In genomic region chr5:150429410-150429873, GRCh38 we compare ENCODE assay signal across 16 cellular contexts. TPM values are rescaled to one million over a fixed set of nuclear protein-coding genes. Genes with fewer than 3 reads are reported as not detected.
A peak's percentile ranks its signal among the peaks of the same experiment; 100 is the strongest.
DNase-seq lines count a peak whose midpoint lies in the region; ATAC-seq and TF ChIP-seq lines count a peak whose summit lies in the region.
"Had no signal": no experiment of that assay in that cellular context is flagged by ENCODE, and none has a peak within 500 bp of the region (broad histone marks: within the 10 kb centered on the region; RNA-seq: fewer than 3 reads in every experiment).

No MANE protein-coding gene starts in this region.

- H3K27ac Mint-ChIP-seq in type B pancreatic cell, result peak overlapping the region; percentile 5
- H3K27ac Mint-ChIP-seq: activated CD4-positive, alpha-beta T cell treated with anti-CD3 and anti-CD28 coated beads, Interleukin-2, amount 10 ng/mL, durations not matched to agents 24 days and 14 days had no signal

- peaks cover 9% of the 10 kb centered on the region for H3K4me1 Mint-ChIP-seq in type B pancreatic cell (ENCODE audit: unreplicated experiment)
- H3K4me1 Mint-ChIP-seq: activated CD4-positive, alpha-beta T cell treated with anti-CD3 and anti-CD28 coated beads, Interleukin-2, amount 10 ng/mL, durations not matched to agents 24 days and 14 days had no signal

- no peaks in the 10 kb centered on the region for H3K36me3 Mint-ChIP-seq in type B pancreatic cell

- H3K27me3 ChIP-seq in Peyer's patch (no peaks in the 10 kb centered on the region), heart left ventricle (no peaks in the 10 kb centered on the region)
- H3K27me3 ChIP-seq: cardiac muscle cell had no signal

- peak; percentile 78 for ATAC-seq in HG02884 (IDR thresholded peaks at IDR 0.05; ENCODE audit: unreplicated experiment)
- ATAC-seq in heart left ventricle, result no peak
- no peak for ATAC-seq in HG03025 (IDR thresholded peaks at IDR 0.05; ENCODE audit: low FRiP score, unreplicated experiment)

- H3K27ac ChIP-seq in Peyer's patch (peak overlapping the region in 1 of 4 donors; percentile 60), heart left ventricle (peak overlapping the region in 1 of 12 donors; percentile 30)
- H3K27ac ChIP-seq: 22Rv1, cardiac muscle cell had no signal

- H3K4me1 ChIP-seq in Peyer's patch, result peaks cover 0 to 8% (median 0%) of the 10 kb centered on the region in 4 donors
- H3K4me1 ChIP-seq in heart left ventricle, result peaks cover 0 to 22% (median 4%) of the 10 kb centered on the region in 12 donors

- DNase-seq in SIG-M5 treated with dmso at 0.1 percent for 504 hours (lab: John Stamatoyannopoulos, UW; ENCODE audit: unreplicated experiment) (peak; percentile 50), SIG-M5 (lab: John Stamatoyannopoulos, UW) (no peak), Peyer's patch (peak in 2 of 3 donors; percentile 54 to 58), type B pancreatic cell (ENCODE audit: extremely low spot score, unreplicated experiment) (no peak), heart left ventricle (no peak), NCI-H82 treated with DMSO at 0.1 percent for 48 hours (lab: John Stamatoyannopoulos, UW; ENCODE audit: unreplicated experiment) (no peak)
- DNase-seq: activated CD4-positive, alpha-beta T cell treated with anti-CD3 and anti-CD28 coated beads, Interleukin-2, amount 10 ng/mL, durations not matched to agents 24 days and 14 days; erythroblast; H7; NCI-H1417 treated with DMSO at 0.1 percent for 48 hours; NCI-H69; stimulated activated CD4-positive, alpha-beta T cell treated with anti-CD3 and anti-CD28 coated beads, Interleukin-4, amount 100 ng/mL, for 1 hour had no signal

- H3K4me3 Mint-ChIP-seq in type B pancreatic cell, result no peak overlapping the region
- H3K4me3 Mint-ChIP-seq: activated CD4-positive, alpha-beta T cell treated with anti-CD3 and anti-CD28 coated beads, Interleukin-2, amount 10 ng/mL, durations not matched to agents 24 days and 14 days had no signal

- H3K36me3 ChIP-seq in Peyer's patch, result no peaks in the 10 kb centered on the region
- no peaks in the 10 kb centered on the region for H3K36me3 ChIP-seq in heart left ventricle
- H3K36me3 ChIP-seq: cardiac muscle cell had no signal

- TF ChIP-seq POLR2A in Peyer's patch (IDR thresholded peaks at IDR 0.05), result no peak
- TF ChIP-seq POLR2A in heart left ventricle (IDR thresholded peaks at IDR 0.05), result no peak

- no peak overlapping the region for H3K4me3 ChIP-seq in Peyer's patch
- no peak overlapping the region for H3K4me3 ChIP-seq in heart left ventricle
- H3K4me3 ChIP-seq: cardiac muscle cell had no signal

- no peaks in the 10 kb centered on the region for H3K9me3 Mint-ChIP-seq in type B pancreatic cell
- H3K9me3 Mint-ChIP-seq: activated CD4-positive, alpha-beta T cell treated with anti-CD3 and anti-CD28 coated beads, Interleukin-2, amount 10 ng/mL, durations not matched to agents 24 days and 14 days had no signal

- H3K27me3 Mint-ChIP-seq in type B pancreatic cell, result no peaks in the 10 kb centered on the region

- WGBS in heart left ventricle, 4 donors, result 85 to 86% (median 85%) methylated on average over 5 of the region's 5 CpGs

- intact Hi-C loops in heart left ventricle (cut with DNase I), result loop anchor here in 1 of 10 donors (10.0 kb wide), 1 partner anchor 395 kb away; no protein-coding TSS in a partner anchor

- no peaks in the 10 kb centered on the region for H3K9me3 ChIP-seq in Peyer's patch
- H3K9me3 ChIP-seq in heart left ventricle, result no peaks in the 10 kb centered on the region

- no peak for TF ChIP-seq CTCF in Peyer's patch (IDR thresholded peaks at IDR 0.05)
- no peak for TF ChIP-seq CTCF in type B pancreatic cell (conservative IDR thresholded peaks at IDR 0.05)
- TF ChIP-seq CTCF in heart left ventricle (IDR thresholded peaks at IDR 0.05), result no peak

RNA-seq across cellular contexts. Expression of gene CD74, which starts 16.7 kb away (rescaled TPM):
- total RNA-seq in Peyer's patch (1,000 to 10,000 TPM in 2 of 4 donors, 100 to 1,000 TPM in 2; 759 to 2,006 (median 1,183) TPM), type B pancreatic cell (ENCODE audit: low replicate concordance) (24.9 and 37.2 TPM in 2 replicates), heart left ventricle (1,000 to 10,000 TPM in 2 of 9 donors, 100 to 1,000 TPM in 7; 139 to 2,756 (median 300) TPM)
- polyA plus RNA-seq in heart left ventricle, result 100 to 1,000 TPM; 147 to 208 TPM

RNA-seq across cellular contexts. Expression of gene RPS14, which starts 20.1 kb away (rescaled TPM):
- total RNA-seq in Peyer's patch, result 1,000 to 10,000 TPM in 3 of 4 donors, 100 to 1,000 TPM in 1; 975 to 1,961 (median 1,274) TPM
- 2,469 and 2,543 TPM in 2 replicates for total RNA-seq in type B pancreatic cell (ENCODE audit: low replicate concordance)
- 1,000 to 10,000 TPM; 1,031 to 1,428 (median 1,294) TPM for total RNA-seq in heart left ventricle
- 1,000 to 10,000 TPM; 1,822 to 3,474 TPM for polyA plus RNA-seq in heart left ventricle

Comparison
In these comparisons a context has a peak if more than half of its experiments do, and no peak if none do; other contexts are left out.
1. DNase-seq: peak in SIG-M5 treated with dmso at 0.1 percent for 504 hours (single experiment) and Peyer's patch (2 of 3); none in SIG-M5 (single experiment), type B pancreatic cell (single experiment), heart left ventricle (0 of 5) and NCI-H82 treated with DMSO at 0.1 percent for 48 hours (single experiment).